ENCODE assay signal across 1 cellular context in the genomic region with DNA sequence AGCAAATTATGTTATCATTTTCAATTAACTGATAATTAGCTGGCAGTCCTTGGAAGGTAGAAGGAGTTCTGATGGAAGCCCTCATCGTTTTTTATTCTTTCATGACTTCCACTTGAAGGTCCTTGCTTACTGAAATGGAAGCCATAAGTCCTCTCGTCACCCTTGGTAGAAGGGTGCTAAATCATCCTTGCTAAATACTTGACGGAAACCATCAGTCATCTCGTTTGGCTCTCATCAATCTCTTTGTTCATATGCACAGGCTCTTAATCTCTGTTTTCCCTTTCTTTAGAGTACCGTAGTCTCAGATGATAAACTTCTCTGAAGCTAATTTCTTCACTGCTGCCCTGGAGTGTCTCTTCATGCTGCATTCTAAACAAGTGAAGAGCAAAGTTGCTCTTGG.
TF ChIP-seq lines count a peak whose summit lies in the region.

No MANE protein-coding gene starts in this region.

TF ChIP-seq in WTC11, 78 proteins besides CTCF, POLR2A, EP300 and RAD21:
- TF ChIP-seq FOXJ3 (CRISPR knock-in tag; IDR thresholded peaks at IDR 0.05; ENCODE audit: borderline replicate concordance), result no peak
- TF ChIP-seq ZNF396 (CRISPR knock-in tag; IDR thresholded peaks at IDR 0.05; ENCODE audit: borderline replicate concordance), result no peak
- TF ChIP-seq, protein P1, sequence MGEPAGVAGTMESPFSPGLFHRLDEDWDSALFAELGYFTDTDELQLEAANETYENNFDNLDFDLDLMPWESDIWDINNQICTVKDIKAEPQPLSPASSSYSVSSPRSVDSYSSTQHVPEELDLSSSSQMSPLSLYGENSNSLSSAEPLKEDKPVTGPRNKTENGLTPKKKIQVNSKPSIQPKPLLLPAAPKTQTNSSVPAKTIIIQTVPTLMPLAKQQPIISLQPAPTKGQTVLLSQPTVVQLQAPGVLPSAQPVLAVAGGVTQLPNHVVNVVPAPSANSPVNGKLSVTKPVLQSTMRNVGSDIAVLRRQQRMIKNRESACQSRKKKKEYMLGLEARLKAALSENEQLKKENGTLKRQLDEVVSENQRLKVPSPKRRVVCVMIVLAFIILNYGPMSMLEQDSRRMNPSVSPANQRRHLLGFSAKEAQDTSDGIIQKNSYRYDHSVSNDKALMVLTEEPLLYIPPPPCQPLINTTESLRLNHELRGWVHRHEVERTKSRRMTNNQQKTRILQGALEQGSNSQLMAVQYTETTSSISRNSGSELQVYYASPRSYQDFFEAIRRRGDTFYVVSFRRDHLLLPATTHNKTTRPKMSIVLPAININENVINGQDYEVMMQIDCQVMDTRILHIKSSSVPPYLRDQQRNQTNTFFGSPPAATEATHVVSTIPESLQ (CRISPR knock-in tag; IDR thresholded peaks at IDR 0.05), result no peak
- TF ChIP-seq ZNF671 (CRISPR knock-in tag; IDR thresholded peaks at IDR 0.05), result no peak
- no peak for TF ChIP-seq IRF2 (CRISPR knock-in tag; IDR thresholded peaks at IDR 0.05; ENCODE audit: borderline replicate concordance, low read depth)
- TF ChIP-seq, protein P2, sequence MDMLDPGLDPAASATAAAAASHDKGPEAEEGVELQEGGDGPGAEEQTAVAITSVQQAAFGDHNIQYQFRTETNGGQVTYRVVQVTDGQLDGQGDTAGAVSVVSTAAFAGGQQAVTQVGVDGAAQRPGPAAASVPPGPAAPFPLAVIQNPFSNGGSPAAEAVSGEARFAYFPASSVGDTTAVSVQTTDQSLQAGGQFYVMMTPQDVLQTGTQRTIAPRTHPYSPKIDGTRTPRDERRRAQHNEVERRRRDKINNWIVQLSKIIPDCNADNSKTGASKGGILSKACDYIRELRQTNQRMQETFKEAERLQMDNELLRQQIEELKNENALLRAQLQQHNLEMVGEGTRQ (CRISPR knock-in tag; IDR thresholded peaks at IDR 0.05), result no peak
- TF ChIP-seq CBFB (CRISPR knock-in tag; IDR thresholded peaks at IDR 0.05; ENCODE audit: low read depth), result no peak
